ENCODE assay signal across 1 cellular context in genomic region chr10:101006593-101007098, GRCh38.
TF ChIP-seq lines count a peak whose summit lies in the region.

No MANE protein-coding gene starts in this region.

TF ChIP-seq in IMR-90, 13 proteins besides CTCF, POLR2A, EP300 and RAD21:
- TF ChIP-seq, protein P1, sequence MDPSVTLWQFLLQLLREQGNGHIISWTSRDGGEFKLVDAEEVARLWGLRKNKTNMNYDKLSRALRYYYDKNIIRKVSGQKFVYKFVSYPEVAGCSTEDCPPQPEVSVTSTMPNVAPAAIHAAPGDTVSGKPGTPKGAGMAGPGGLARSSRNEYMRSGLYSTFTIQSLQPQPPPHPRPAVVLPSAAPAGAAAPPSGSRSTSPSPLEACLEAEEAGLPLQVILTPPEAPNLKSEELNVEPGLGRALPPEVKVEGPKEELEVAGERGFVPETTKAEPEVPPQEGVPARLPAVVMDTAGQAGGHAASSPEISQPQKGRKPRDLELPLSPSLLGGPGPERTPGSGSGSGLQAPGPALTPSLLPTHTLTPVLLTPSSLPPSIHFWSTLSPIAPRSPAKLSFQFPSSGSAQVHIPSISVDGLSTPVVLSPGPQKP (IDR thresholded peaks at IDR 0.05; ENCODE audit: borderline replicate concordance, low read depth, low read length) = no peak
- TF ChIP-seq CHD1 (IDR thresholded peaks at IDR 0.05; ENCODE audit: low read depth, low read length) (no peak), NFE2L2 (IDR thresholded peaks at IDR 0.05; ENCODE audit: low read depth, low read length) (no peak), MAFK (IDR thresholded peaks at IDR 0.05; ENCODE audit: low read depth, low read length) (no peak), MXI1 (IDR thresholded peaks at IDR 0.05; ENCODE audit: borderline replicate concordance, low read depth, low read length) (no peak)
